Comparison of ENCODE assay signal across 1 cellular context in the genomic region with DNA sequence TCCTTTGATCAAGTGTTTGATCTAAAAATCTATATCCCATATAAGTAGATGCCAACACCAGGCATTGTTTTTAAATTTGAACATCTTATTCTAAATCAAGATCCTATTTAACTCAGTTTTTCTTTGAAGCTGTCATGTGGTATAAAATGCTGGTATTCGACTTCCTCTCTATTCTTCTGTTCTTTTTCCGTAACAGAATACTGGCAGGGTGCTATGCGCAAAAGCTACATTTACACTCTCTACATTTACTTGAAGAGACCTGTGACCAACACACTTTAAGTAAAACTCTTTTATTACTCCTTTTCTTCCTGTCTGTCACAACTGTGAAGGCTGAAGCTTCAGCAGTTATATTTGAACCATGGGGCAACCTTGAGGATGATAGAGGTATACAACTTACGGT.
TF ChIP-seq lines count a peak whose summit lies in the region.

No MANE protein-coding gene starts in this region.

TF ChIP-seq in GM23338, 12 proteins besides CTCF, POLR2A, EP300 and RAD21 (continued from another document):
- TF ChIP-seq EZH2 (IDR thresholded peaks at IDR 0.05; ENCODE audit: low read depth, unreplicated experiment) = no peak
- TF ChIP-seq POLR2AphosphoS5 (IDR thresholded peaks at IDR 0.05; ENCODE audit: low read depth) = no peak
